Comparison of ENCODE assay signal across 20 cellular contexts in genomic region chr11:2266586-2267305, GRCh38. TPM values are rescaled to one million over a fixed set of nuclear protein-coding genes. Genes with fewer than 3 reads are reported as not detected.
DNase-seq lines count a peak whose midpoint lies in the region; ATAC-seq and TF ChIP-seq lines count a peak whose summit lies in the region.
"Had no signal": no experiment of that assay in that cellular context is flagged by ENCODE, and none has a peak within 500 bp of the region (broad histone marks: within the 10 kb centered on the region; RNA-seq: fewer than 3 reads in every experiment).

No MANE protein-coding gene starts in this region.

- no peaks in the 10 kb centered on the region for H3K36me3 ChIP-seq in heart left ventricle
- no peaks in the 10 kb centered on the region for H3K36me3 ChIP-seq in Loucy (ENCODE audit: insufficient read depth, low read length)
- H3K36me3 ChIP-seq in testis (ENCODE audit: low read depth, missing control alignments): no peaks in the 10 kb centered on the region
- H3K36me3 ChIP-seq: gastroesophageal sphincter, lower lobe of right lung had no signal

- H4K20me1 ChIP-seq in Loucy (ENCODE audit: insufficient read depth, low read length, poor library complexity, severe bottlenecking): no peaks in the 10 kb centered on the region

- 92 to 93% (median 92%) methylated on average over 25 to 26 of the region's 26 CpGs for WGBS in heart left ventricle, 4 donors
- WGBS in testis, 2 donors: 94 to 95% methylated on average over 24 to 26 of the region's 26 CpGs

- TF ChIP-seq CTCF in heart left ventricle (IDR thresholded peaks at IDR 0.05): no peak
- no peak for TF ChIP-seq CTCF in Loucy (conservative IDR thresholded peaks at IDR 0.05; ENCODE audit: low read length)
- no peak for TF ChIP-seq CTCF in testis (IDR thresholded peaks at IDR 0.05)
- TF ChIP-seq CTCF in progenitor cell of endocrine pancreas (IDR thresholded peaks at IDR 0.05; ENCODE audit: unreplicated experiment): no peak

- DNase-seq in Right ventricle myocardium inferior (ENCODE audit: missing footprints): peak; percentile 60
- DNase-seq in heart left ventricle: no peak
- peak; percentile 13 to 44 (median 32) for DNase-seq in immature natural killer cell
- peak; percentile 9 for DNase-seq in testis
- no peak for DNase-seq in NCI-H2196 (lab: John Stamatoyannopoulos, UW; ENCODE audit: unreplicated experiment)
- no peak for DNase-seq in activated naive CD4-positive, alpha-beta T cell (lab: John Stamatoyannopoulos, UW)
- DNase-seq in progenitor cell of endocrine pancreas (ENCODE audit: low spot score, unreplicated experiment): no peak
- DNase-seq: DMS153, H7, lower lobe of right lung, NCI-H345, OCI-M1, retina, substantia nigra had no signal

- H3K9me3 Mint-ChIP-seq in immature natural killer cell: no peaks in the 10 kb centered on the region
- no peaks in the 10 kb centered on the region for H3K9me3 Mint-ChIP-seq in progenitor cell of endocrine pancreas (ENCODE audit: low read depth)
- H3K9me3 Mint-ChIP-seq: activated T-helper 2 cell treated with anti-CD3 and anti-CD28 coated beads, Interferon-gamma antibody, Interleukin-2, Interleukin-4, amounts not matched to agents 10 μg/mL and 5 μg/mL and 100 μg/mL, durations not matched to agents 14 hours and 24 hours and 36 hours had no signal

- no peak overlapping the region for H2AFZ ChIP-seq in Loucy (ENCODE audit: low read length)

- no peaks in the 10 kb centered on the region for H3K79me2 ChIP-seq in Loucy (ENCODE audit: insufficient read depth, low read length)

- ATAC-seq in Right ventricle myocardium inferior (no peak), heart left ventricle (no peak)
- ATAC-seq: gastroesophageal sphincter, lower lobe of right lung had no signal

- H3K27ac Mint-ChIP-seq in immature natural killer cell: peak overlapping the region; percentile 89 to 96 (median 92)
- no peak overlapping the region for H3K27ac Mint-ChIP-seq in progenitor cell of endocrine pancreas

- H3K4me1 ChIP-seq in heart left ventricle (peaks cover 0 to 51% (median 12%) of the 10 kb centered on the region in 12 donors), Loucy (ENCODE audit: insufficient read depth, low read length, poor library complexity, severe bottlenecking) (peaks cover 18% of the 10 kb centered on the region), testis (peaks cover 9% of the 10 kb centered on the region)

- H3K27me3 Mint-ChIP-seq in immature natural killer cell (ENCODE audit: low read depth in 3 of 3) (peaks cover 6 to 25% (median 9%) of the 10 kb centered on the region in 3 donors), progenitor cell of endocrine pancreas (peaks cover 48% of the 10 kb centered on the region)

- H3K9me2 ChIP-seq in Loucy (replicated peaks; ENCODE audit: low read depth, low read length): no peaks in the 10 kb centered on the region

- H3F3A ChIP-seq in Loucy (ENCODE audit: low read depth): no peaks in the 10 kb centered on the region

- peak overlapping the region; percentile 42 for H3K4me2 ChIP-seq in Loucy (ENCODE audit: low read depth, low read length, poor library complexity, severe bottlenecking)

- H3K27me3 ChIP-seq in heart left ventricle (peaks cover 33 to 55% (median 40%) of the 10 kb centered on the region in 9 donors), Loucy (ENCODE audit: insufficient read depth, low read length, poor library complexity, severe bottlenecking) (no peaks in the 10 kb centered on the region), testis (peaks cover 3% of the 10 kb centered on the region)

- H3K4me3 Mint-ChIP-seq in immature natural killer cell (peak overlapping the region; percentile 74 to 88 (median 81)), progenitor cell of endocrine pancreas (ENCODE audit: low read depth) (no peak overlapping the region)

- H3K27ac ChIP-seq in heart left ventricle (peak overlapping the region in 1 of 12 donors; percentile 90), testis (no peak overlapping the region)
- H3K27ac ChIP-seq: gastroesophageal sphincter, SK-N-MC had no signal

- H3K36me3 Mint-ChIP-seq in immature natural killer cell (peaks cover 0 to 5% (median 4%) of the 10 kb centered on the region in 3 donors), progenitor cell of endocrine pancreas (ENCODE audit: insufficient read depth) (no peaks in the 10 kb centered on the region)

- H3K4me3 ChIP-seq in heart left ventricle (no peak overlapping the region), Loucy (ENCODE audit: low read length, poor library complexity, severe bottlenecking) (no peak overlapping the region), testis (no peak overlapping the region)
- H3K4me3 ChIP-seq: gastroesophageal sphincter, lower lobe of right lung, SK-N-MC had no signal

- no peaks in the 10 kb centered on the region for H3K9me3 ChIP-seq in heart left ventricle
- H3K9me3 ChIP-seq in Loucy (ENCODE audit: insufficient read depth, low read depth, low read length): no peaks in the 10 kb centered on the region
- no peaks in the 10 kb centered on the region for H3K9me3 ChIP-seq in testis
- H3K9me3 ChIP-seq: gastroesophageal sphincter, lower lobe of right lung had no signal

- intact Hi-C loops in Right ventricle myocardium inferior (cut with DNase I) (loop anchor here (5.0 kb wide), 1 partner anchor 64 kb away; no protein-coding TSS in a partner anchor), heart left ventricle (cut with DNase I) (no loop called here), testis (cut with DNase I; ENCODE audit: low total_unique reads) (no loop called here)

- no peak overlapping the region for H3K9ac ChIP-seq in Loucy (ENCODE audit: low read depth, low read length, poor library complexity, severe bottlenecking)

- TF ChIP-seq POLR2A in heart left ventricle (IDR thresholded peaks at IDR 0.05) (no peak), testis (IDR thresholded peaks at IDR 0.05) (no peak)

- H3K4me1 Mint-ChIP-seq in immature natural killer cell: peaks cover 41 to 47% of the 10 kb centered on the region in 2 donors
- H3K4me1 Mint-ChIP-seq in progenitor cell of endocrine pancreas (ENCODE audit: low read depth): peaks cover 5% of the 10 kb centered on the region

RNA-seq across cellular contexts. Expression of gene ASCL2, which starts 3.6 kb away (rescaled TPM):
- total RNA-seq in Right ventricle myocardium inferior (0.24 TPM), heart left ventricle (1 to 10 TPM in 1 of 9 donors, under 1 TPM in 2, not detected in 6; 0.33 to 2.3 (median 0.54) TPM), testis (1 to 10 TPM; 4.8 to 5.8 TPM), progenitor cell of endocrine pancreas (1.6 and 2.4 TPM in 2 replicates)
- polyA plus RNA-seq in heart left ventricle (under 1 TPM in 1 of 2 donors, not detected in 1; 0.07 TPM), immature natural killer cell (10 to 100 TPM in 2 of 3 donors, 1 to 10 TPM in 1; 9.7 to 60.0 (median 18.2) TPM), testis (ENCODE audit: insufficient read depth, low read depth, low replicate concordance) (1.3 TPM)
- polyA plus RNA-seq: aorta had no signal

RNA-seq across cellular contexts. Expression of gene C11orf21, which starts 35.0 kb away (rescaled TPM):
- total RNA-seq in Right ventricle myocardium inferior: 47.1 TPM
- total RNA-seq in heart left ventricle: 10 to 100 TPM in 8 of 9 donors, 1 to 10 TPM in 1; 4.8 to 41.2 (median 29.9) TPM
- 10 to 100 TPM in 1 of 2 donors, 1 to 10 TPM in 1; 5.1 to 34.6 TPM for polyA plus RNA-seq in heart left ventricle
- 10 to 100 TPM; 36.3 to 57.5 (median 36.6) TPM for polyA plus RNA-seq in immature natural killer cell
- total RNA-seq in testis: under 1 TPM; 0.12 to 0.47 TPM
- 0.88 TPM for polyA plus RNA-seq in testis (ENCODE audit: insufficient read depth, low read depth, low replicate concordance)
- 0.69 and 0.87 TPM in 2 replicates for total RNA-seq in progenitor cell of endocrine pancreas
- total RNA-seq: epithelial cell of proximal tubule, H7 had no signal

RNA-seq across cellular contexts. Expression of gene TSPAN32, which starts 35.1 kb away (rescaled TPM):
- 15.0 TPM for total RNA-seq in Right ventricle myocardium inferior
- total RNA-seq in heart left ventricle: 10 to 100 TPM in 7 of 9 donors, 1 to 10 TPM in 2; 9.5 to 29.5 (median 19.2) TPM
- polyA plus RNA-seq in heart left ventricle: 10 to 100 TPM in 1 of 2 donors, 1 to 10 TPM in 1; 3.5 to 15.5 TPM
- polyA plus RNA-seq in immature natural killer cell: 100 to 1,000 TPM; 132 to 223 (median 200) TPM
- 1 to 10 TPM; 1.0 to 1.1 TPM for total RNA-seq in testis
- polyA plus RNA-seq in testis (ENCODE audit: insufficient read depth, low read depth, low replicate concordance): 1.5 TPM
- 3.4 and 4.5 TPM in 2 replicates for total RNA-seq in progenitor cell of endocrine pancreas
- total RNA-seq: epithelial cell of proximal tubule, H7 had no signal

Comparison
In these comparisons a context has a peak if more than half of its experiments do, and no peak if none do; other contexts are left out.
1. DNase-seq: peak in Right ventricle myocardium inferior (single experiment), immature natural killer cell (3 of 3) and testis (single experiment); none in heart left ventricle (0 of 5), NCI-H2196 (single experiment), activated naive CD4-positive, alpha-beta T cell (0 of 4) and progenitor cell of endocrine pancreas (single experiment).